33 cellular contexts compared by ENCODE assay signal in the genomic region with DNA sequence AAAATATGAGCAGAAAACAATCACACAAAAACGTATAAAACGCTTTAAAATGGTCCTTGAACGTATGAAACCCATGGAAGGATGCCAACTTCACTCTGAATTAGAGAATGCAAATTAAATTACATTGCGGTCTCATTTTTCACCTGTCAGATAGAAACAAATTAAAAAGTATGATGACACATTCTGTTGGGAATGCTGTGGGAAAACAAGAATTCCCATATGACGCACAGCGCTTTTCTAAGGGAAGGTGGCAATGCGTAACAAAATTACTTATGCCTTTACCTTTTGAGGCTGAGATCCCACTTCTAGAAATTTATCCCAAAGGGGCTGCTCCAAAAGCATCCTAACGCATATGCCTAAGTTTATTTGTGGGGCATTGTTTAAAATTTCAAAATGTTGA. TPM values are rescaled to one million over a fixed set of nuclear protein-coding genes. Genes with fewer than 3 reads are reported as not detected.
A peak's percentile ranks its signal among the peaks of the same experiment; 100 is the strongest.
DNase-seq lines count a peak whose midpoint lies in the region; ATAC-seq and TF ChIP-seq lines count a peak whose summit lies in the region.
"Had no signal": no experiment of that assay in that cellular context is flagged by ENCODE, and none has a peak within 500 bp of the region (broad histone marks: within the 10 kb centered on the region; RNA-seq: fewer than 3 reads in every experiment).

No MANE protein-coding gene starts in this region.

- peak overlapping the region; percentile 16 for H3K4me2 ChIP-seq in SK-N-SH
- H3K4me2 ChIP-seq: hepatocyte, PC-9 had no signal

- peak overlapping the region in 1 of 2 experiments; percentile 82; a peak in 2 of 4 replicates for H3K27ac ChIP-seq in SK-N-SH (ENCODE audit: low read depth in 2 of 2, low read length in 1 of 2)
- H3K27ac ChIP-seq: 22Rv1, body of pancreas, esophagus squamous epithelium, hepatocyte, lower lobe of right lung, pancreas, PC-9, transverse colon had no signal

- TF ChIP-seq EP300 in SK-N-SH (IDR thresholded peaks at IDR 0.05; ENCODE audit: borderline replicate concordance in 1 of 2, low read depth in 1 of 2, low read length in 1 of 2), result peak in 1 of 2 experiments; percentile 55; a peak in 1 of 4 replicates

- in situ Hi-C loops in astrocyte of the spinal cord (cut with HindIII; ENCODE audit: low sequenced_read_pairs), result no loop called here

- WGBS in SK-N-SH (ENCODE audit: low lambda C conversion rate), result 13% methylated on average over 8 of the region's 8 CpGs

- peak overlapping the region; percentile 10; the same call in 1 of the 2 replicates for H3K9ac ChIP-seq in SK-N-SH

- H3K9me3 ChIP-seq in SK-N-SH, result no peaks in the 10 kb centered on the region
- H3K9me3 ChIP-seq: body of pancreas, esophagus squamous epithelium, lower lobe of right lung, mucosa of descending colon, pancreas, transverse colon had no signal

- TF ChIP-seq RAD21 in SK-N-SH (IDR thresholded peaks at IDR 0.05; ENCODE audit: low read length), result no peak

- no peaks in the 10 kb centered on the region for H3K9me2 ChIP-seq in SK-N-SH

- peaks cover 3% of the 10 kb centered on the region in 2 experiments for H3K36me3 ChIP-seq in SK-N-SH (replicated peaks in 1 of 2; ENCODE audit: control insufficient read depth in 1 of 2, insufficient read depth in 2 of 2, low read length in 1 of 2)
- H3K36me3 ChIP-seq: transverse colon had no signal

- H3K4me3 ChIP-seq in SK-N-SH (ENCODE audit: low read depth in 2 of 2, low read length in 1 of 2), result no peak overlapping the region
- H3K4me3 ChIP-seq in astrocyte of the spinal cord (ENCODE audit: low read depth, low read length), result no peak overlapping the region
- H3K4me3 ChIP-seq: body of pancreas, esophagus squamous epithelium, hepatocyte, lower lobe of right lung, mucosa of descending colon, pancreas, PC-9, transverse colon had no signal

- peak; percentile 46 for DNase-seq in NCI-H82 (lab: John Stamatoyannopoulos, UW)
- no peak for DNase-seq in NCI-H82 treated with DMSO at 0.1 percent for 48 hours (lab: John Stamatoyannopoulos, UW; ENCODE audit: unreplicated experiment)
- DNase-seq in SK-N-SH, result no peak
- DNase-seq in astrocyte of the spinal cord (ENCODE audit: low read depth, low spot score), result peak; percentile 73
- no peak for DNase-seq in C1 segment of cervical spinal cord (lab: John Stamatoyannopoulos, UW)
- no peak for DNase-seq in left colon
- DNase-seq in COLO668 (lab: John Stamatoyannopoulos, UW; ENCODE audit: unreplicated experiment), result no peak
- DNase-seq: activated CD4-positive, alpha-beta T cell treated with anti-CD3 and anti-CD28 coated beads for 48 hours; activated gamma-delta T cell; activated naive CD8-positive, alpha-beta T cell treated with anti-CD3 and anti-CD28 coated beads for 36 hours; activated T-cell treated with anti-CD3 and anti-CD28 coated beads, Interleukin-2, amount 50 U/mL, for 1 hour; body of pancreas; DND-41; esophagus squamous epithelium; foreskin melanocyte; kidney glomerular epithelial cell; lower lobe of right lung; mucosa of descending colon; NCI-H1105; NCI-H187; NCI-H2171; NCI-H524; pancreas; PC-9; SHP77; stimulated activated CD4-positive, alpha-beta T cell treated with anti-CD3 and anti-CD28 coated beads, Interleukin-15, amount 100 ng/mL, for 24 hours; transverse colon had no signal

- H3K4me1 ChIP-seq in SK-N-SH (ENCODE audit: control insufficient read depth in 1 of 2, insufficient read depth in 2 of 2, low read depth in 1 of 2, low read length in 1 of 2), result peaks cover 8 to 11% of the 10 kb centered on the region in 2 experiments; a peak in 3 of 4 replicates

- intact Hi-C loops in left colon (cut with DNase I, micrococcal nuclease), result no loop called here

- POLR2A ChIA-PET in SK-N-SH (lab: Yijun Ruan, JAX), result no interaction called here

- CTCF ChIA-PET in SK-N-SH (lab: Yijun Ruan, JAX), result no interaction called here

- ATAC-seq in HG02852 (IDR thresholded peaks at IDR 0.05; ENCODE audit: unreplicated experiment) (no peak), left colon (no peak)
- ATAC-seq: body of pancreas; lower lobe of right lung; mucosa of descending colon; pancreas; stimulated activated memory B cell treated with anti-CD40 and anti-IgM and Interleukin-4, amounts not matched to agents 10 μg/mL and 1 μg/mL and 100 μg/mL, for 72 hours had no signal

- H3K79me2 ChIP-seq in SK-N-SH (ENCODE audit: insufficient read depth), result peaks cover 11% of the 10 kb centered on the region

- peaks cover 21% of the 10 kb centered on the region for H3F3A ChIP-seq in SK-N-SH (replicated peaks; ENCODE audit: insufficient read depth)

- H4K20me1 ChIP-seq in SK-N-SH (ENCODE audit: insufficient read depth), result peaks cover 8% of the 10 kb centered on the region

- no peak for TF ChIP-seq CTCF in SK-N-SH (IDR thresholded peaks at IDR 0.05)
- no peak for TF ChIP-seq CTCF in astrocyte of the spinal cord (IDR thresholded peaks at IDR 0.05; ENCODE audit: low read depth, low read length)

- 0 out of 2 replicates have a peak overlapping the region, but pooled peaks have one; percentile 4 for H2AFZ ChIP-seq in SK-N-SH (ENCODE audit: low read depth)
- H2AFZ ChIP-seq: hepatocyte, PC-9 had no signal

- no peaks in the 10 kb centered on the region for H3K27me3 ChIP-seq in SK-N-SH (ENCODE audit: insufficient read depth)
- H3K27me3 ChIP-seq: body of pancreas, hepatocyte, pancreas, transverse colon had no signal

TF ChIP-seq in SK-N-SH, 30 proteins besides CTCF, POLR2A, EP300 and RAD21 (continues in another document):
- peak; percentile 28; the same call in 1 of the 2 replicates for TF ChIP-seq ZBTB33 (IDR thresholded peaks at IDR 0.05; ENCODE audit: borderline replicate concordance, low read depth)
- TF ChIP-seq JUND (IDR thresholded peaks at IDR 0.05), result peak; percentile 84
- TF ChIP-seq, protein P1, sequence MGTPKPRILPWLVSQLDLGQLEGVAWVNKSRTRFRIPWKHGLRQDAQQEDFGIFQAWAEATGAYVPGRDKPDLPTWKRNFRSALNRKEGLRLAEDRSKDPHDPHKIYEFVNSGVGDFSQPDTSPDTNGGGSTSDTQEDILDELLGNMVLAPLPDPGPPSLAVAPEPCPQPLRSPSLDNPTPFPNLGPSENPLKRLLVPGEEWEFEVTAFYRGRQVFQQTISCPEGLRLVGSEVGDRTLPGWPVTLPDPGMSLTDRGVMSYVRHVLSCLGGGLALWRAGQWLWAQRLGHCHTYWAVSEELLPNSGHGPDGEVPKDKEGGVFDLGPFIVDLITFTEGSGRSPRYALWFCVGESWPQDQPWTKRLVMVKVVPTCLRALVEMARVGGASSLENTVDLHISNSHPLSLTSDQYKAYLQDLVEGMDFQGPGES (IDR thresholded peaks at IDR 0.05; ENCODE audit: low read depth, low read length), result no peak
- peak; percentile 66 for TF ChIP-seq NFIC (IDR thresholded peaks at IDR 0.05; ENCODE audit: borderline replicate concordance)
- TF ChIP-seq POLR2AphosphoS5 (IDR thresholded peaks at IDR 0.05; ENCODE audit: low read depth, low read length), result peak; percentile 49; the same call in 1 of the 2 replicates
- TF ChIP-seq MAX (IDR thresholded peaks at IDR 0.05; ENCODE audit: low read depth), result 0 out of 2 replicates have a peak, but pooled peaks have one; percentile 15
- peak; percentile 27; the same call in 1 of the 2 replicates for TF ChIP-seq RXRA (IDR thresholded peaks at IDR 0.05; ENCODE audit: borderline replicate concordance, low read depth)
- TF ChIP-seq TEAD4 (IDR thresholded peaks at IDR 0.05; ENCODE audit: borderline replicate concordance, insufficient read depth), result peak; percentile 69; the same call in 1 of the 2 replicates
- peak; percentile 72; the same call in 1 of the 2 replicates for TF ChIP-seq FOSL2 (IDR thresholded peaks at IDR 0.05; ENCODE audit: borderline replicate concordance, low read depth)
- TF ChIP-seq SMC3 (IDR thresholded peaks at IDR 0.05; ENCODE audit: low read depth, low read length), result no peak
- no peak for TF ChIP-seq USF1 (IDR thresholded peaks at IDR 0.05; ENCODE audit: borderline replicate concordance, low read depth)

RNA-seq across cellular contexts. Expression of gene RPS7, which starts 3.8 kb away (rescaled TPM):
- polyA plus RNA-seq in SK-N-SH (2012; rRNA removed), result 2,166 and 2,477 TPM in 2 replicates
- polyA plus RNA-seq in SK-N-SH (2012; cell fraction: cytosol; rRNA removed), result 3,192 and 3,529 TPM in 2 replicates
- 656 and 726 TPM in 2 replicates for polyA plus RNA-seq in SK-N-SH (2012; cell fraction: nucleus; rRNA removed)
- total RNA-seq in left colon, result 100 to 1,000 TPM; 894 to 955 TPM

RNA-seq across cellular contexts. Expression of gene RNASEH1, which starts 13.2 kb away (rescaled TPM):
- polyA plus RNA-seq in SK-N-SH (2012; rRNA removed), result 34.4 and 35.3 TPM in 2 replicates
- polyA plus RNA-seq in SK-N-SH (2012; cell fraction: cytosol; rRNA removed), result 35.8 and 36.2 TPM in 2 replicates
- 24.7 and 30.1 TPM in 2 replicates for polyA plus RNA-seq in SK-N-SH (2012; cell fraction: nucleus; rRNA removed)
- 10 to 100 TPM; 14.4 to 14.7 TPM for total RNA-seq in left colon

RNA-seq across cellular contexts. Expression of gene COLEC11, which starts 23.6 kb away (rescaled TPM):
- 8.7 and 15.2 TPM in 2 replicates for polyA plus RNA-seq in SK-N-SH (2012; rRNA removed)
- 11.5 and 22.9 TPM in 2 replicates for polyA plus RNA-seq in SK-N-SH (2012; cell fraction: cytosol; rRNA removed)
- 4.4 and 8.8 TPM in 2 replicates for polyA plus RNA-seq in SK-N-SH (2012; cell fraction: nucleus; rRNA removed)
- 1 to 10 TPM in 1 of 2 donors, under 1 TPM in 1; 0.85 to 1.2 TPM for total RNA-seq in left colon
- total RNA-seq: renal cortical epithelial cell had no signal
- polyA plus RNA-seq: IgD-negative memory B cell had no signal

RNA-seq across cellular contexts. Expression of gene ADI1, which starts 52.0 kb away (rescaled TPM):
- 49.4 and 67.2 TPM in 2 replicates for polyA plus RNA-seq in SK-N-SH (2012; rRNA removed)
- 72.8 and 73.1 TPM in 2 replicates for polyA plus RNA-seq in SK-N-SH (2012; cell fraction: cytosol; rRNA removed)
- polyA plus RNA-seq in SK-N-SH (2012; cell fraction: nucleus; rRNA removed), result 43.3 and 62.9 TPM in 2 replicates
- total RNA-seq in left colon, result 100 to 1,000 TPM in 1 of 2 donors, 10 to 100 TPM in 1; 64.3 to 105 TPM

Comparison
In these comparisons a context has a peak if more than half of its experiments do, and no peak if none do; other contexts are left out.
1. DNase-seq: peak in NCI-H82 (single experiment) and astrocyte of the spinal cord (single experiment); none in NCI-H82 treated with DMSO at 0.1 percent for 48 hours (single experiment), SK-N-SH (single experiment), C1 segment of cervical spinal cord (0 of 14), left colon (0 of 2) and COLO668 (single experiment).